In the genomic region with DNA sequence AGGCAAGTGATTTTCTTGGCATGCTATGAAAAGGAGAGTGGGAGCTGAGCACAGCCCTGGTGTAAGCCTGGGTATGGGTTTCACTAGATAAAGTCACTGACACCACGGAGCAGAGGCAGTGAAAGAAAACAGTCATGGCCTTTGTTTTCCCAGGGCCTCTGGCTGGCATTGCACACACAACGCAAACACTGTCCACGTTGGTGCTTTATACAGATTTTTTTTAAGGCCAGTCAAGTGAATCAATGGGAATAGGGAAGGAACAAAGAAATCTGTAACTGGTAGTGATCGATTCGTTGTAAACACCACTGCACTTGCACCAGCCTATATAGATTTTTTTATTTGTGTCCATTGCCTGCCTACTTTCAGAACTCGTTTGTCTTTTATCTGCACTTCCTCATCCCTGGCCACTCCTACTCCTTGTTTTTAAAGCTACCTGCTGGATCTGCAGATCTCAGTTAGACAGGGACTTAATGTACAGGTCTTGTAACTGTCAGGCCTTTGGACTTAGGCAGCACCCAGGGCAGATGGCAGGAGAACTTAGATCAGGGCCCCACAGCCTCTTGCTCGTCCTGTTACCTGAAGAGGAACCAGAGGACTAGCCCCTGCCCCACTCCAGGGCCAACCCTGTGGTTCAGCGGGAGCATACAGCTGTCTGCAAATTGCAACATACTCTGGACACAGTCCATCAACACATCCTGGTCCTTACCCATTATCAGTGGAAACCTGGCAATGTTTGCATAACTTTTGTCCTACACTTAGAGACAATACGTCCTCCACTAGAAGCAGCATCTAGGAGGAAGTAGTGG, we compare ENCODE assay signal across 1 cellular context.
TF ChIP-seq lines count a peak whose summit lies in the region.

No MANE protein-coding gene starts in this region.

TF ChIP-seq in K562, 482 proteins besides CTCF, POLR2A, EP300 and RAD21 (continued from another document and continues in another):
- TF ChIP-seq, protein P1, sequence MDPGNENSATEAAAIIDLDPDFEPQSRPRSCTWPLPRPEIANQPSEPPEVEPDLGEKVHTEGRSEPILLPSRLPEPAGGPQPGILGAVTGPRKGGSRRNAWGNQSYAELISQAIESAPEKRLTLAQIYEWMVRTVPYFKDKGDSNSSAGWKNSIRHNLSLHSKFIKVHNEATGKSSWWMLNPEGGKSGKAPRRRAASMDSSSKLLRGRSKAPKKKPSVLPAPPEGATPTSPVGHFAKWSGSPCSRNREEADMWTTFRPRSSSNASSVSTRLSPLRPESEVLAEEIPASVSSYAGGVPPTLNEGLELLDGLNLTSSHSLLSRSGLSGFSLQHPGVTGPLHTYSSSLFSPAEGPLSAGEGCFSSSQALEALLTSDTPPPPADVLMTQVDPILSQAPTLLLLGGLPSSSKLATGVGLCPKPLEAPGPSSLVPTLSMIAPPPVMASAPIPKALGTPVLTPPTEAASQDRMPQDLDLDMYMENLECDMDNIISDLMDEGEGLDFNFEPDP (CRISPR knock-in tag; IDR thresholded peaks at IDR 0.05), result no peak
- no peak for TF ChIP-seq ZFX (CRISPR knock-in tag; IDR thresholded peaks at IDR 0.05)
- TF ChIP-seq, protein P2, sequence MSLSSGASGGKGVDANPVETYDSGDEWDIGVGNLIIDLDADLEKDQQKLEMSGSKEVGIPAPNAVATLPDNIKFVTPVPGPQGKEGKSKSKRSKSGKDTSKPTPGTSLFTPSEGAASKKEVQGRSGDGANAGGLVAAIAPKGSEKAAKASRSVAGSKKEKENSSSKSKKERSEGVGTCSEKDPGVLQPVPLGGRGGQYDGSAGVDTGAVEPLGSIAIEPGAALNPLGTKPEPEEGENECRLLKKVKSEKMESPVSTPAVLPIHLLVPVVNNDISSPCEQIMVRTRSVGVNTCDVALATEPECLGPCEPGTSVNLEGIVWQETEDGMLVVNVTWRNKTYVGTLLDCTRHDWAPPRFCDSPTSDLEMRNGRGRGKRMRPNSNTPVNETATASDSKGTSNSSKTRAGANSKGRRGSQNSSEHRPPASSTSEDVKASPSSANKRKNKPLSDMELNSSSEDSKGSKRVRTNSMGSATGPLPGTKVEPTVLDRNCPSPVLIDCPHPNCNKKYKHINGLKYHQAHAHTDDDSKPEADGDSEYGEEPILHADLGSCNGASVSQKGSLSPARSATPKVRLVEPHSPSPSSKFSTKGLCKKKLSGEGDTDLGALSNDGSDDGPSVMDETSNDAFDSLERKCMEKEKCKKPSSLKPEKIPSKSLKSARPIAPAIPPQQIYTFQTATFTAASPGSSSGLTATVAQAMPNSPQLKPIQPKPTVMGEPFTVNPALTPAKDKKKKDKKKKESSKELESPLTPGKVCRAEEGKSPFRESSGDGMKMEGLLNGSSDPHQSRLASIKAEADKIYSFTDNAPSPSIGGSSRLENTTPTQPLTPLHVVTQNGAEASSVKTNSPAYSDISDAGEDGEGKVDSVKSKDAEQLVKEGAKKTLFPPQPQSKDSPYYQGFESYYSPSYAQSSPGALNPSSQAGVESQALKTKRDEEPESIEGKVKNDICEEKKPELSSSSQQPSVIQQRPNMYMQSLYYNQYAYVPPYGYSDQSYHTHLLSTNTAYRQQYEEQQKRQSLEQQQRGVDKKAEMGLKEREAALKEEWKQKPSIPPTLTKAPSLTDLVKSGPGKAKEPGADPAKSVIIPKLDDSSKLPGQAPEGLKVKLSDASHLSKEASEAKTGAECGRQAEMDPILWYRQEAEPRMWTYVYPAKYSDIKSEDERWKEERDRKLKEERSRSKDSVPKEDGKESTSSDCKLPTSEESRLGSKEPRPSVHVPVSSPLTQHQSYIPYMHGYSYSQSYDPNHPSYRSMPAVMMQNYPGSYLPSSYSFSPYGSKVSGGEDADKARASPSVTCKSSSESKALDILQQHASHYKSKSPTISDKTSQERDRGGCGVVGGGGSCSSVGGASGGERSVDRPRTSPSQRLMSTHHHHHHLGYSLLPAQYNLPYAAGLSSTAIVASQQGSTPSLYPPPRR (CRISPR knock-in tag; IDR thresholded peaks at IDR 0.05; ENCODE audit: borderline replicate concordance), result no peak
- TF ChIP-seq HDAC8 (tag; IDR thresholded peaks at IDR 0.05), result no peak
- TF ChIP-seq DMBX1 (CRISPR knock-in tag; IDR thresholded peaks at IDR 0.05; ENCODE audit: borderline replicate concordance), result no peak
- TF ChIP-seq KLF6 (CRISPR knock-in tag; IDR thresholded peaks at IDR 0.05; ENCODE audit: borderline replicate concordance), result no peak
- no peak for TF ChIP-seq SP1 (CRISPR knock-in tag; IDR thresholded peaks at IDR 0.05)
- TF ChIP-seq OTX1 (CRISPR knock-in tag; IDR thresholded peaks at IDR 0.05), result no peak
- TF ChIP-seq HOXB6 (CRISPR knock-in tag; IDR thresholded peaks at IDR 0.05; ENCODE audit: borderline replicate concordance), result no peak
- no peak for TF ChIP-seq SREBF2 (CRISPR knock-in tag; IDR thresholded peaks at IDR 0.05)
- peak in 1 of 2 experiments; percentile 57; a peak in 1 of 4 replicates for TF ChIP-seq HDAC1 (IDR thresholded peaks at IDR 0.05)
- TF ChIP-seq, protein P3, sequence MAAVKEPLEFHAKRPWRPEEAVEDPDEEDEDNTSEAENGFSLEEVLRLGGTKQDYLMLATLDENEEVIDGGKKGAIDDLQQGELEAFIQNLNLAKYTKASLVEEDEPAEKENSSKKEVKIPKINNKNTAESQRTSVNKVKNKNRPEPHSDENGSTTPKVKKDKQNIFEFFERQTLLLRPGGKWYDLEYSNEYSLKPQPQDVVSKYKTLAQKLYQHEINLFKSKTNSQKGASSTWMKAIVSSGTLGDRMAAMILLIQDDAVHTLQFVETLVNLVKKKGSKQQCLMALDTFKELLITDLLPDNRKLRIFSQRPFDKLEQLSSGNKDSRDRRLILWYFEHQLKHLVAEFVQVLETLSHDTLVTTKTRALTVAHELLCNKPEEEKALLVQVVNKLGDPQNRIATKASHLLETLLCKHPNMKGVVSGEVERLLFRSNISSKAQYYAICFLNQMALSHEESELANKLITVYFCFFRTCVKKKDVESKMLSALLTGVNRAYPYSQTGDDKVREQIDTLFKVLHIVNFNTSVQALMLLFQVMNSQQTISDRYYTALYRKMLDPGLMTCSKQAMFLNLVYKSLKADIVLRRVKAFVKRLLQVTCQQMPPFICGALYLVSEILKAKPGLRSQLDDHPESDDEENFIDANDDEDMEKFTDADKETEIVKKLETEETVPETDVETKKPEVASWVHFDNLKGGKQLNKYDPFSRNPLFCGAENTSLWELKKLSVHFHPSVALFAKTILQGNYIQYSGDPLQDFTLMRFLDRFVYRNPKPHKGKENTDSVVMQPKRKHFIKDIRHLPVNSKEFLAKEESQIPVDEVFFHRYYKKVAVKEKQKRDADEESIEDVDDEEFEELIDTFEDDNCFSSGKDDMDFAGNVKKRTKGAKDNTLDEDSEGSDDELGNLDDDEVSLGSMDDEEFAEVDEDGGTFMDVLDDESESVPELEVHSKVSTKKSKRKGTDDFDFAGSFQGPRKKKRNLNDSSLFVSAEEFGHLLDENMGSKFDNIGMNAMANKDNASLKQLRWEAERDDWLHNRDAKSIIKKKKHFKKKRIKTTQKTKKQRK (IDR thresholded peaks at IDR 0.05; ENCODE audit: borderline replicate concordance, low read depth, low read length), result no peak
- TF ChIP-seq NR2C1 (IDR thresholded peaks at IDR 0.05), result peak; percentile 36; the same call in 1 of the 2 replicates
- TF ChIP-seq NR2C1 (tag; IDR thresholded peaks at IDR 0.05), result 0 out of 2 replicates have a peak, but pooled peaks have one; percentile 40
- peak; percentile 65; the same call in 1 of the 2 replicates for TF ChIP-seq ZKSCAN8 (CRISPR knock-in tag; IDR thresholded peaks at IDR 0.05)
- TF ChIP-seq, protein P4, sequence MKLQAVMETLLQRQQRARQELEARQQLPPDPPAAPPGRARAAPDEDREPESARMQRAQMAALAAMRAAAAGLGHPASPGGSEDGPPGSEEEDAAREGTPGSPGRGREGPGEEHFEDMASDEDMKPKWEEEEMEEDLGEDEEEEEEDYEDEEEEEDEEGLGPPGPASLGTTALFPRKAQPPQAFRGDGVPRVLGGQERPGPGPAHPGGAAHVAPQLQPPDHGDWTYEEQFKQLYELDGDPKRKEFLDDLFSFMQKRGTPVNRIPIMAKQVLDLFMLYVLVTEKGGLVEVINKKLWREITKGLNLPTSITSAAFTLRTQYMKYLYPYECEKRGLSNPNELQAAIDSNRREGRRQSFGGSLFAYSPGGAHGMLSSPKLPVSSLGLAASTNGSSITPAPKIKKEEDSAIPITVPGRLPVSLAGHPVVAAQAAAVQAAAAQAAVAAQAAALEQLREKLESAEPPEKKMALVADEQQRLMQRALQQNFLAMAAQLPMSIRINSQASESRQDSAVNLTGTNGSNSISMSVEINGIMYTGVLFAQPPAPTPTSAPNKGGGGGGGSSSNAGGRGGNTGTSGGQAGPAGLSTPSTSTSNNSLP (IDR thresholded peaks at IDR 0.05; ENCODE audit: borderline replicate concordance, low read depth, low read length), result no peak
- no peak for TF ChIP-seq TSC22D4 (tag; IDR thresholded peaks at IDR 0.05)
- TF ChIP-seq, protein P5, sequence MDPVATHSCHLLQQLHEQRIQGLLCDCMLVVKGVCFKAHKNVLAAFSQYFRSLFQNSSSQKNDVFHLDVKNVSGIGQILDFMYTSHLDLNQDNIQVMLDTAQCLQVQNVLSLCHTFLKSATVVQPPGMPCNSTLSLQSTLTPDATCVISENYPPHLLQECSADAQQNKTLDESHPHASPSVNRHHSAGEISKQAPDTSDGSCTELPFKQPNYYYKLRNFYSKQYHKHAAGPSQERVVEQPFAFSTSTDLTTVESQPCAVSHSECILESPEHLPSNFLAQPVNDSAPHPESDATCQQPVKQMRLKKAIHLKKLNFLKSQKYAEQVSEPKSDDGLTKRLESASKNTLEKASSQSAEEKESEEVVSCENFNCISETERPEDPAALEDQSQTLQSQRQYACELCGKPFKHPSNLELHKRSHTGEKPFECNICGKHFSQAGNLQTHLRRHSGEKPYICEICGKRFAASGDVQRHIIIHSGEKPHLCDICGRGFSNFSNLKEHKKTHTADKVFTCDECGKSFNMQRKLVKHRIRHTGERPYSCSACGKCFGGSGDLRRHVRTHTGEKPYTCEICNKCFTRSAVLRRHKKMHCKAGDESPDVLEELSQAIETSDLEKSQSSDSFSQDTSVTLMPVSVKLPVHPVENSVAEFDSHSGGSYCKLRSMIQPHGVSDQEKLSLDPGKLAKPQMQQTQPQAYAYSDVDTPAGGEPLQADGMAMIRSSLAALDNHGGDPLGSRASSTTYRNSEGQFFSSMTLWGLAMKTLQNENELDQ (CRISPR knock-in tag; IDR thresholded peaks at IDR 0.05; ENCODE audit: borderline replicate concordance), result no peak
- TF ChIP-seq FOXP1 (CRISPR knock-in tag; IDR thresholded peaks at IDR 0.05), result no peak
- TF ChIP-seq, protein P6, sequence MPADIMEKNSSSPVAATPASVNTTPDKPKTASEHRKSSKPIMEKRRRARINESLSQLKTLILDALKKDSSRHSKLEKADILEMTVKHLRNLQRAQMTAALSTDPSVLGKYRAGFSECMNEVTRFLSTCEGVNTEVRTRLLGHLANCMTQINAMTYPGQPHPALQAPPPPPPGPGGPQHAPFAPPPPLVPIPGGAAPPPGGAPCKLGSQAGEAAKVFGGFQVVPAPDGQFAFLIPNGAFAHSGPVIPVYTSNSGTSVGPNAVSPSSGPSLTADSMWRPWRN (IDR thresholded peaks at IDR 0.05; ENCODE audit: low read depth), result no peak; the same call in 1 of the 2 replicates
- TF ChIP-seq SMAD1 (IDR thresholded peaks at IDR 0.05; ENCODE audit: low read depth, low read length, partially characterized antibody), result peak; percentile 34
- peak; percentile 100 for TF ChIP-seq CEBPB (tag; IDR thresholded peaks at IDR 0.05)
- no peak for TF ChIP-seq ZNF445 (CRISPR knock-in tag; IDR thresholded peaks at IDR 0.05; ENCODE audit: low read depth)
- TF ChIP-seq ILF3 (IDR thresholded peaks at IDR 0.05; ENCODE audit: borderline replicate concordance), result no peak
- peak; percentile 91 for TF ChIP-seq MEIS2 (IDR thresholded peaks at IDR 0.05; ENCODE audit: partially characterized antibody)
- peak in 1 of 2 experiments; percentile 39; a peak in 1 of 4 replicates for TF ChIP-seq NRF1 (conservative IDR thresholded peaks at IDR 0.05 in 1 of 2, IDR thresholded peaks at IDR 0.05 in 1 of 2)
- peak; percentile 54; the same call in 1 of the 2 replicates for TF ChIP-seq SMARCE1 (IDR thresholded peaks at IDR 0.05)
- TF ChIP-seq MAFG (tag; conservative IDR thresholded peaks at IDR 0.05), result no peak
- TF ChIP-seq EP400 (IDR thresholded peaks at IDR 0.05), result 0 out of 2 replicates have a peak, but pooled peaks have one; percentile 37
- no peak; the same call in 1 of the 2 replicates for TF ChIP-seq PHF8 (IDR thresholded peaks at IDR 0.05; ENCODE audit: borderline replicate concordance, low read length)
- TF ChIP-seq ZNF197 (CRISPR knock-in tag; IDR thresholded peaks at IDR 0.05; ENCODE audit: low read depth), result no peak
- TF ChIP-seq NR1H2 (CRISPR knock-in tag; IDR thresholded peaks at IDR 0.05), result no peak
- TF ChIP-seq RUNX1 (IDR thresholded peaks at IDR 0.05; ENCODE audit: low read depth), result no peak
- no peak for TF ChIP-seq RBM25 (IDR thresholded peaks at IDR 0.05; ENCODE audit: low read depth, low read length, severe bottlenecking)
- TF ChIP-seq, protein P7, sequence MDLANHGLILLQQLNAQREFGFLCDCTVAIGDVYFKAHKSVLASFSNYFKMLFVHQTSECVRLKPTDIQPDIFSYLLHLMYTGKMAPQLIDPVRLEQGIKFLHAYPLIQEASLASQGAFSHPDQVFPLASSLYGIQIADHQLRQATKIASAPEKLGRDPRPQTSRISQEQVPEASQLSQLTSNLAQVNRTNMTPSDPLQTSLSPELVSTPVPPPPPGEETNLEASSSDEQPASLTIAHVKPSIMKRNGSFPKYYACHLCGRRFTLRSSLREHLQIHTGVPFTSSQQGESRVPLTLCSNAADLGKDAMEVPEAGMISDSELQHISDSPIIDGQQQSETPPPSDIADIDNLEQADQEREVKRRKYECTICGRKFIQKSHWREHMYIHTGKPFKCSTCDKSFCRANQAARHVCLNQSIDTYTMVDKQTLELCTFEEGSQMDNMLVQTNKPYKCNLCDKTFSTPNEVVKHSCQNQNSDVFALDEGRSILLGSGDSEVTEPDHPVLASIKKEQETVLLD (IDR thresholded peaks at IDR 0.05), result no peak
- no peak for TF ChIP-seq PURB (CRISPR knock-in tag; IDR thresholded peaks at IDR 0.05; ENCODE audit: low read depth)
- TF ChIP-seq MTA1 (IDR thresholded peaks at IDR 0.05; ENCODE audit: borderline replicate concordance), result peak; percentile 33; the same call in 1 of the 2 replicates
- TF ChIP-seq ZNF551 (CRISPR knock-in tag; IDR thresholded peaks at IDR 0.05), result no peak
- 0 out of 2 replicates have a peak, but pooled peaks have one; percentile 14 for TF ChIP-seq POLR2AphosphoS5 (IDR thresholded peaks at IDR 0.05; ENCODE audit: control insufficient read depth, insufficient read depth, low read depth, low read length)
- TF ChIP-seq FOXM1 (IDR thresholded peaks at IDR 0.05; ENCODE audit: low read depth), result no peak
- TF ChIP-seq FOXM1 (CRISPR knock-in tag; IDR thresholded peaks at IDR 0.05; ENCODE audit: low read depth), result no peak
- TF ChIP-seq TCFL5 (CRISPR knock-in tag; conservative IDR thresholded peaks at IDR 0.05), result no peak
- no peak for TF ChIP-seq BRF1 (IDR thresholded peaks at IDR 0.05; ENCODE audit: borderline replicate concordance, extremely low read depth, insufficient read length)
- TF ChIP-seq ZNF76 (CRISPR knock-in tag; IDR thresholded peaks at IDR 0.05; ENCODE audit: borderline replicate concordance), result no peak
- TF ChIP-seq, protein P8, sequence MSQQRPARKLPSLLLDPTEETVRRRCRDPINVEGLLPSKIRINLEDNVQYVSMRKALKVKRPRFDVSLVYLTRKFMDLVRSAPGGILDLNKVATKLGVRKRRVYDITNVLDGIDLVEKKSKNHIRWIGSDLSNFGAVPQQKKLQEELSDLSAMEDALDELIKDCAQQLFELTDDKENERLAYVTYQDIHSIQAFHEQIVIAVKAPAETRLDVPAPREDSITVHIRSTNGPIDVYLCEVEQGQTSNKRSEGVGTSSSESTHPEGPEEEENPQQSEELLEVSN (IDR thresholded peaks at IDR 0.05; ENCODE audit: borderline replicate concordance in 1 of 2, extremely low read depth in 1 of 2, insufficient read depth in 1 of 2, insufficient read length in 1 of 2, low read depth in 1 of 2, low read length in 1 of 2, poor library complexity in 1 of 2, severe bottlenecking in 1 of 2), result no peak
- no peak for TF ChIP-seq GTF2E2 (tag; IDR thresholded peaks at IDR 0.05)
- 0 out of 2 replicates have a peak, but pooled peaks have one; percentile 14 for TF ChIP-seq TCF7L2 (IDR thresholded peaks at IDR 0.05; ENCODE audit: low read depth, low read length)
